In the genomic region with DNA sequence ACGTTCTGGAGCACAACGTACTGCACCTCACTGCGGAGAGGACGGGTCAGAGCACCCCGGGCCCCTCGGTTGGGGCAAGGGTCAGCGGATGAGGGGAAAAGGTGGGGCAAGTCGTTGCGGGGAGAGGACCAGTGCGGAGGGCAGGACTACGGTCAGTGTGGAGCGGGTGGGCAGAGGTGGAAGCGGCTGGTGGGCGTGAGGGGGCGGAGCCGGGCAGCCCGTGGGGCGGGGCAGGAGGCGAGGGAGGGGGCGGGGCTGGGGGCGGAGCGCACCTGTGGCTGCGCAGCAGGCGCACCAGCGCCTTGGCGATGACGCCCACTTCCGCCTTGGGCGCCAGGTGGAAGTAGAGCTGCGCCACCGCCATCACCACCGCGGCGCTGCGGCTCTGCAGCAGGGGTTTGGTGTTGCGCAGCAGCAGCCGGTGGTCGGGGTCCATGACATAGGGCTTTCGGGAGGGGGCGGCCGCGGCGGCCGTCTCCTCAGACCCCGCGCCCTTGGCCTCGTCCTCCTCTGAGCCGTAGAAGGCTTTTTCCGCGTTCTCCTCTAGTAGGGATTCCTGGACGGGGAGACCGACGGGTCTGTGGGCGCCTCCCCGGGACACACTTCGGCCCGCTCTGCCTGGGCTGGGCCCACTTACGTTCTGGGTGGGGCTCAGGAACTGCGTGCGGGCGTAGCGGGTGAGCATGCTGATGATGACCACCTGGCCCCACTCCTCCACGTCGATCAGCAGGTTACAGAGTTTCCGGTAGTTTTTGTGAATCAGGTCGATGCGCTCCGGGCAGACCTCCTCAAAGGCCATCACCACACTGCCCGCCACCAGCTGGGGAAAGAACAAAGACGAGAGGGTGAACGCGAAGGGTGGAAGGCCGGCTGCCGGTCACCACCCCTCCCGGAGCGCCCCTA, we compare ENCODE assay signal across 8 cellular contexts. TPM values are rescaled to one million over a fixed set of nuclear protein-coding genes. Genes with fewer than 3 reads are reported as not detected.
DNase-seq lines count a peak whose midpoint lies in the region; ATAC-seq, FAIRE-seq and TF ChIP-seq lines count a peak whose summit lies in the region.

No MANE protein-coding gene starts in this region.

- no peaks in the 10 kb centered on the region for H3K9me2 ChIP-seq in DOHH2 (replicated peaks; ENCODE audit: control insufficient read depth, low read length)

- no peak for FAIRE-seq in urothelium cell line (lab: Jason Lieb, UNC)

- WGBS in spleen, 5 donors: 4 to 6% (median 5%) methylated on average over 26 to 76 of the region's 76 CpGs

- no peak for TF ChIP-seq POLR2A in spleen (IDR thresholded peaks at IDR 0.05)

- H3K4me1 ChIP-seq in DOHH2 (ENCODE audit: control insufficient read depth, low read length): no peaks in the 10 kb centered on the region
- H3K4me1 ChIP-seq in spleen: peaks cover 0 to 18% (median 12%) of the 10 kb centered on the region in 6 donors

- intact Hi-C loops in left ventricle myocardium superior (cut with micrococcal nuclease): no loop called here
- intact Hi-C loops in spleen (cut with DNase I; ENCODE audit: low total_unique reads): no loop called here

- H3K27me3 ChIP-seq in DOHH2 (ENCODE audit: control insufficient read depth, low read length) (peaks cover 2% of the 10 kb centered on the region; the same call in 1 of the 2 replicates), spleen (replicated peaks in 1 of 7) (peaks cover 0 to 54% (median 25%) of the 10 kb centered on the region in 7 donors)

- H3K36me3 ChIP-seq in DOHH2 (ENCODE audit: control insufficient read depth, low read length) (no peaks in the 10 kb centered on the region), spleen (no peaks in the 10 kb centered on the region)

- H3K4me2 ChIP-seq in DOHH2 (ENCODE audit: low read length): peak overlapping the region; percentile 48

- no peaks in the 10 kb centered on the region for H3F3A ChIP-seq in DOHH2 (ENCODE audit: control insufficient read depth, insufficient read depth)

- TF ChIP-seq CTCF in DOHH2 (IDR thresholded peaks at IDR 0.05; ENCODE audit: low read depth, low read length, poor library complexity, severe bottlenecking) (peak; percentile 16), spleen (IDR thresholded peaks at IDR 0.05 in 8 of 11, conservative IDR thresholded peaks at IDR 0.05 in 3 of 11) (peak in 5 of 11 experiments; percentile 6 to 43 (median 22))

- DNase-seq in NCI-H2081 treated with DMSO at 0.1 percent for 48 hours (lab: John Stamatoyannopoulos, UW) (peak; percentile 10), left ventricle myocardium superior (peak; percentile 35), spleen (peak; percentile 94), urothelium cell line (ENCODE audit: low spot score) (no peak), amniotic stem cell (lab: John Stamatoyannopoulos, UW) (no peak)
- DNase-seq in activated CD8-positive, alpha-beta memory T cell treated with anti-CD3 and anti-CD28 coated beads, Interleukin-2, amount 50 U/mL, for 4 hours: peak; percentile 81

- peak overlapping the region; percentile 60 for H3K4me3 ChIP-seq in DOHH2 (ENCODE audit: low read length)
- H3K4me3 ChIP-seq in spleen: peak overlapping the region; percentile 33 to 75 (median 44)

- no peak overlapping the region for H3K27ac ChIP-seq in DOHH2 (ENCODE audit: low read depth, low read length)
- H3K27ac ChIP-seq in spleen: peak overlapping the region in 7 of 8 donors; percentile 61 to 82 (median 73)

- H3K79me2 ChIP-seq in DOHH2 (ENCODE audit: control insufficient read depth, low read length): no peaks in the 10 kb centered on the region

- ATAC-seq in GM21723 (IDR thresholded peaks at IDR 0.05; ENCODE audit: unreplicated experiment): peak; percentile 90
- ATAC-seq in left ventricle myocardium superior: peak; percentile 42

- H3K9me3 ChIP-seq in DOHH2 (ENCODE audit: control insufficient read depth, insufficient read depth, low read length) (no peaks in the 10 kb centered on the region), spleen (no peaks in the 10 kb centered on the region)

- no peaks in the 10 kb centered on the region for H4K20me1 ChIP-seq in DOHH2 (ENCODE audit: control insufficient read depth, insufficient read depth, low read depth, low read length)

RNA-seq across cellular contexts. Expression of gene AP3B2, which starts 29.2 kb away (rescaled TPM):
- 0.84 TPM for total RNA-seq in left ventricle myocardium superior
- 1 to 10 TPM in 5 of 7 donors, under 1 TPM in 1, not detected in 1; 0.30 to 9.5 (median 1.5) TPM for total RNA-seq in spleen
- polyA plus RNA-seq in spleen: under 1 TPM; 0.15 to 0.38 (median 0.22) TPM

RNA-seq across cellular contexts. Expression of gene CPEB1, which starts 33.3 kb away (rescaled TPM):
- total RNA-seq in left ventricle myocardium superior: 0.72 TPM
- total RNA-seq in spleen: 1 to 10 TPM in 1 of 7 donors, under 1 TPM in 6; 0.09 to 1.2 (median 0.46) TPM
- under 1 TPM; 0.39 to 0.48 (median 0.47) TPM for polyA plus RNA-seq in spleen

Comparison
In these comparisons a context has a peak if more than half of its experiments do, and no peak if none do; other contexts are left out.
1. DNase-seq: peak in NCI-H2081 treated with DMSO at 0.1 percent for 48 hours (single experiment), activated CD8-positive, alpha-beta memory T cell treated with anti-CD3 and anti-CD28 coated beads, Interleukin-2, amount 50 U/mL, for 4 hours (single experiment), left ventricle myocardium superior (single experiment) and spleen (single experiment); none in urothelium cell line (single experiment) and amniotic stem cell (single experiment).